Comparison of ENCODE assay signal across 10 cellular contexts in the genomic region with DNA sequence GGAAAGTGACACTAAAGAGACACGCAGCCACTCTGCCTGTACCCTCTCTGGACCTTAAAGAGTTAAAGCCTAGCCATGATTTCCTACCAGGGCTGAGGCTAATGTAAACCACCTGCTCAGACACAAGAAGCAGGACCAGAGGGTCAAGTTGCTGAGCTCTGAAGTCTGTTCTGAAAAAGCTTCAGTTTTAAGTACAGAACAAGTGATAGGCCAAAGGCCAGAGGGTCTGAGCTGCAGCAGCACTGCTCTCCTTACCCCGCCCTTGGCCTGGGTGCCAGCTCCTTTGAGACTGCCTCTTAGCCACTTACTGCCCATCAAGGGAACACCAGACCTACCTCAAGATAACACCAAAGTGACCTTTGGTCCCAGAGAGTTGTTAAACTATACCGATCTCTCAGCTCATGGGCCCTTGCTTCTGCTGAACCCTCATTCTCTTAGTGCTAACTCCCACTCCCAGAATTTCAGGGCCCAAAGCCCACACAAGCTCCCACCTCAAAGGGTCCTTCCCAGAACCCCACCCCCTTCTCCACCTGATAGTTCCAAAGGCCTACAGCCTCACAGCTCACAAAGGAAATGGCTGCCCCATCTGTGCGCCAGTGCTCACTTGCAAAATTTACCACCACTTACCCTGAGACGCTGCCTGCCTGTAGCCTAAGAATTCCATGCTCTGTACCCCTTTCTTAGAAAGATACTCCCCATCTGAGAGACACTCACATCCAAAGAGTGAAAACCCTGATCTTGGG. TPM values are rescaled to one million over a fixed set of nuclear protein-coding genes. Genes with fewer than 3 reads are reported as not detected.
DNase-seq lines count a peak whose midpoint lies in the region; ATAC-seq and TF ChIP-seq lines count a peak whose summit lies in the region.
"Had no signal": no experiment of that assay in that cellular context is flagged by ENCODE, and none has a peak within 500 bp of the region (broad histone marks: within the 10 kb centered on the region; RNA-seq: fewer than 3 reads in every experiment).

No MANE protein-coding gene starts in this region.

- peak; percentile 34 for ATAC-seq in SK-N-SH treated with all-trans-retinoic acid at 6 μM for 48 hours
- no peak for ATAC-seq in GM21526 (IDR thresholded peaks at IDR 0.05; ENCODE audit: low FRiP score, unreplicated experiment)
- ATAC-seq in HG02938 (IDR thresholded peaks at IDR 0.05; ENCODE audit: unreplicated experiment), result no peak

- no peaks in the 10 kb centered on the region for H3K27me3 ChIP-seq in right atrium auricular region
- H3K27me3 ChIP-seq in skeletal muscle satellite cell (ENCODE audit: control insufficient read depth, insufficient read depth, low read length), result no peaks in the 10 kb centered on the region
- H3K27me3 ChIP-seq: SJSA1 had no signal

- peak overlapping the region; percentile 97 to 98 for H3K27ac ChIP-seq in right atrium auricular region
- H3K27ac ChIP-seq: SJSA1 had no signal

- DNase-seq in GM12865 (ENCODE audit: low read depth) (no peak), right atrium auricular region (ENCODE audit: low spot score) (no peak), iPS-NIHi11 (ENCODE audit: low spot score) (no peak), DMS53 treated with DMSO at 0.1 percent for 48 hours (lab: John Stamatoyannopoulos, UW; ENCODE audit: unreplicated experiment) (no peak)
- DNase-seq: cortex of kidney had no signal

- H3K4me1 ChIP-seq in right atrium auricular region (peaks cover 0 to 57% of the 10 kb centered on the region in 2 donors), skeletal muscle satellite cell (ENCODE audit: control insufficient read depth, insufficient read depth, low read length) (peaks cover 45% of the 10 kb centered on the region)

- H3K4me2 ChIP-seq in skeletal muscle satellite cell (ENCODE audit: low read length), result peak overlapping the region; percentile 82

- H3K36me3 ChIP-seq in right atrium auricular region (peaks cover 17% of the 10 kb centered on the region), skeletal muscle satellite cell (ENCODE audit: insufficient read depth, low read length) (no peaks in the 10 kb centered on the region)

- peak overlapping the region; percentile 91 for H3K9ac ChIP-seq in skeletal muscle satellite cell (ENCODE audit: low read depth, low read length)

- no peak for TF ChIP-seq CTCF in GM12865 (IDR thresholded peaks at IDR 0.05; ENCODE audit: insufficient read depth, low read depth, low read length, missing control alignments)
- TF ChIP-seq CTCF in right atrium auricular region (IDR thresholded peaks at IDR 0.05), result no peak

- H3K9me3 ChIP-seq in right atrium auricular region (no peaks in the 10 kb centered on the region), skeletal muscle satellite cell (replicated peaks; ENCODE audit: low read length) (no peaks in the 10 kb centered on the region)
- H3K9me3 ChIP-seq: SJSA1 had no signal

- peak overlapping the region; percentile 60 for H3K4me3 ChIP-seq in GM12865 (ENCODE audit: low read depth, low read length)
- peak overlapping the region; percentile 48 to 60 for H3K4me3 ChIP-seq in right atrium auricular region
- peak overlapping the region; percentile 72 for H3K4me3 ChIP-seq in skeletal muscle satellite cell (ENCODE audit: low read length)

TF ChIP-seq in SK-N-SH treated with all-trans-retinoic acid at 6 μM for 48 hours, 23 proteins besides CTCF, POLR2A, EP300 and RAD21:
- peak; percentile 53; the same call in 1 of the 2 replicates for TF ChIP-seq TCF4 (CRISPR knock-in tag; IDR thresholded peaks at IDR 0.05; ENCODE audit: borderline replicate concordance)
- TF ChIP-seq ARNTL (CRISPR knock-in tag; IDR thresholded peaks at IDR 0.05; ENCODE audit: borderline replicate concordance, low read depth), result no peak
TF ChIP-seq in SK-N-SH treated with all-trans-retinoic acid at 6 μM for 48 hours: peak in this region for 1.

RNA-seq across cellular contexts. Expression of gene IL18BP, which starts 40.6 kb away (rescaled TPM):
- total RNA-seq in right atrium auricular region, result 1 to 10 TPM in 1 of 2 donors, under 1 TPM in 1; 0.59 to 3.0 TPM
- 1.7 and 3.0 TPM in 2 replicates for total RNA-seq in skeletal muscle satellite cell (2012; rRNA removed)

RNA-seq across cellular contexts. Expression of gene NUMA1, which starts 41.1 kb away (rescaled TPM):
- total RNA-seq in right atrium auricular region, result 100 to 1,000 TPM; 102 to 130 TPM
- total RNA-seq in skeletal muscle satellite cell (2012; rRNA removed), result 77.3 and 92.8 TPM in 2 replicates

RNA-seq across cellular contexts. Expression of gene LRRC51, which starts 41.4 kb away (rescaled TPM):
- 1 to 10 TPM; 4.0 to 7.6 TPM for total RNA-seq in right atrium auricular region
- 3.0 and 6.1 TPM in 2 replicates for total RNA-seq in skeletal muscle satellite cell (2012; rRNA removed)
